1 cellular context compared by ENCODE assay signal in the genomic region with DNA sequence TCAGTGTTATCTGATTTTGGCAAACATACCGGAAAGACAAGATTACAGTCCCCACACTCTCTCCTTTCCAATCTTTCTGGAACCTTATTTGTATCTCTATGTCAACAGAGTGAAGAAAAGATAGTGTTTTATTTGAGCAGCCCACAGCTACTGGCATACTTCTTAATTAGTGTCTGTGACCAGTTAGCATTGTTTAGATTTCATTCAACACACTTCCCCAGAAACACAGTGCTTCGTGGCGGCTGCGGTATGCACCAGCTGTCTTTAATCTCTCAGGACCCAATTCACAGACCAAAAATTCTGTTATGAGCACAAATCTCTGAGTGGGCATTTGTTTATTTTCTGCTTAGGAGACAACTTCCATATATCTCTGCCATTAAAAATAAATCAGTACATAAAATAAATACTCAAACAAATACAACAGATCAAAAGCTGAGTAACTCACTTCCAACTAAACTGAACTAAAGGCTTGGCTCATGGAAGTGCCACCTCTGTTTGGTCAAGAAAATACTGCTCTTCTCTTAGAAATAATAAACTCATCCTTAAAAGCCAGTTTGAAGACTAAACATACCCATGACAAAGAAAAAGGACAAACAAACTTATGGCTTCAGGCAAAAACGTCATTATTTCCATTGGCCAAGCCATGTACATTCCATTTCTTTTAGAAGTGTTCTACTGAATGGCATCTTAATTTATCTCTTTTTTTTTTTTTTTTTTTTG.
TF ChIP-seq lines count a peak whose summit lies in the region.

No MANE protein-coding gene starts in this region.

TF ChIP-seq in IMR-90, 13 proteins besides CTCF, POLR2A, EP300 and RAD21:
- TF ChIP-seq CEBPB (IDR thresholded peaks at IDR 0.05; ENCODE audit: low read depth, low read length), result no peak
- 0 out of 2 replicates have a peak, but pooled peaks have one; percentile 1 for TF ChIP-seq MAFK (IDR thresholded peaks at IDR 0.05; ENCODE audit: low read depth, low read length)
- TF ChIP-seq NFE2L2 (IDR thresholded peaks at IDR 0.05; ENCODE audit: low read depth, low read length), result no peak
